ENCODE assay signal across 10 cellular contexts in the genomic region with DNA sequence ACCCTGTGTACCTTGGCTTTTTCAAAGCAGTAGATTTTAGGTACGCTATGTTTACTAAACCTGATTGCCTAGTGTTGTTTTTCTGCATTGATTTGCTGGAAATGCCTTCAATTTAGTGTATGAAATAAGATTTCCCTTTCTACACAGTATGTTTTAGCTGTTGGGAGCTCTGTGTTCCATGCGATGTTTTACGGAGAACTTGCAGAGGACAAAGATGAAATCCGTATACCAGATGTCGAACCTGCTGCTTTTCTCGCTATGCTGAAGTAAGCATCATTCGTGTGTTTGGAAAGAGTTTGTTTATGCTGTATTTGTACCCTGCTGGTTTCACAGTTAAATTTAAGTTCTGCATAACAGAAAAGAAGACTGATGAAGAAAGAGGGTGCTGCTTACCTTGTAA. TPM values are rescaled to one million over a fixed set of nuclear protein-coding genes. Genes with fewer than 3 reads are reported as not detected.
DNase-seq lines count a peak whose midpoint lies in the region; ATAC-seq and TF ChIP-seq lines count a peak whose summit lies in the region.
"Had no signal": no experiment of that assay in that cellular context is flagged by ENCODE, and none has a peak within 500 bp of the region (broad histone marks: within the 10 kb centered on the region; RNA-seq: fewer than 3 reads in every experiment).

No MANE protein-coding gene starts in this region.

- no peak overlapping the region for H3K27ac Mint-ChIP-seq in HFFc6
- H3K27ac Mint-ChIP-seq: activated naive CD8-positive, alpha-beta T cell treated with anti-CD3 and anti-CD28 coated beads, Interleukin-2, amount 10 ng/mL, durations not matched to agents 7 days and 5 days; effector memory CD8-positive, alpha-beta T cell; naive thymus-derived CD8-positive, alpha-beta T cell had no signal

- no peak overlapping the region for H2AFZ ChIP-seq in smooth muscle cell (ENCODE audit: low read depth)

- peaks cover 14% of the 10 kb centered on the region for H3F3A ChIP-seq in smooth muscle cell (ENCODE audit: low read depth)

- TF ChIP-seq CTCF in WERI-Rb-1 (IDR thresholded peaks at IDR 0.05; ENCODE audit: low read depth, low read length), result no peak
- no peak for TF ChIP-seq CTCF in smooth muscle cell (IDR thresholded peaks at IDR 0.05; ENCODE audit: borderline replicate concordance, insufficient read depth, poor library complexity, severe bottlenecking)
- TF ChIP-seq CTCF in HFFc6 (IDR thresholded peaks at IDR 0.05), result no peak

- DNase-seq in NCI-H146 treated with DMSO at 0.1 percent for 48 hours (lab: John Stamatoyannopoulos, UW; ENCODE audit: unreplicated experiment), result peak; percentile 49
- DNase-seq in WERI-Rb-1, result no peak
- DNase-seq in smooth muscle cell (lab: John Stamatoyannopoulos, UW; ENCODE audit: unreplicated experiment), result no peak
- no peak for DNase-seq in HFFc6
- DNase-seq: activated naive CD8-positive, alpha-beta T cell treated with anti-CD3 and anti-CD28 coated beads, Interleukin-2, amount 10 ng/mL, durations not matched to agents 7 days and 5 days; effector memory CD8-positive, alpha-beta T cell; naive thymus-derived CD8-positive, alpha-beta T cell had no signal

- H3K36me3 ChIP-seq in WERI-Rb-1 (peaks cover 16% of the 10 kb centered on the region), smooth muscle cell (ENCODE audit: low read depth) (peaks cover 5% of the 10 kb centered on the region)

- 90% methylated on average over 7 of the region's 7 CpGs for WGBS in smooth muscle cell (ENCODE audit: low lambda C conversion rate)

- H3K4me3 ChIP-seq in WERI-Rb-1 (ENCODE audit: low read depth, low read length) (peak overlapping the region; percentile 34), smooth muscle cell (peak overlapping the region; percentile 43)

- peaks cover 58% of the 10 kb centered on the region for H4K20me1 ChIP-seq in smooth muscle cell (ENCODE audit: low read depth)

- no peak overlapping the region for H3K9ac ChIP-seq in smooth muscle cell (ENCODE audit: low read depth)

- H3K27me3 Mint-ChIP-seq in HFFc6 (ENCODE audit: insufficient read depth), result no peaks in the 10 kb centered on the region
- H3K27me3 Mint-ChIP-seq: effector memory CD8-positive, alpha-beta T cell; naive thymus-derived CD8-positive, alpha-beta T cell had no signal

- H3K4me2 ChIP-seq in smooth muscle cell, result peak overlapping the region; percentile 79

- H3K27ac ChIP-seq in WERI-Rb-1 (peak overlapping the region; percentile 60), layer of hippocampus (ENCODE audit: low read depth, low read length) (peak overlapping the region; percentile 81), smooth muscle cell (ENCODE audit: low read depth) (peak overlapping the region; percentile 70)

- H3K9me3 ChIP-seq in WERI-Rb-1 (ENCODE audit: severe bottlenecking), result no peaks in the 10 kb centered on the region
- no peaks in the 10 kb centered on the region for H3K9me3 ChIP-seq in smooth muscle cell (replicated peaks; ENCODE audit: low read depth)

- H3K27me3 ChIP-seq in WERI-Rb-1 (ENCODE audit: insufficient read depth, low read depth, severe bottlenecking), result no peaks in the 10 kb centered on the region
- no peaks in the 10 kb centered on the region for H3K27me3 ChIP-seq in layer of hippocampus (ENCODE audit: control insufficient read depth, insufficient read depth, low read length)
- H3K27me3 ChIP-seq in smooth muscle cell (ENCODE audit: low read depth), result no peaks in the 10 kb centered on the region

- no peaks in the 10 kb centered on the region for H3K9me3 Mint-ChIP-seq in HFFc6
- H3K9me3 Mint-ChIP-seq: activated naive CD8-positive, alpha-beta T cell treated with anti-CD3 and anti-CD28 coated beads, Interleukin-2, amount 10 ng/mL, durations not matched to agents 7 days and 5 days; naive thymus-derived CD8-positive, alpha-beta T cell had no signal

- ATAC-seq in GM18502 (IDR thresholded peaks at IDR 0.05; ENCODE audit: poor library complexity, unreplicated experiment) (no peak), HG02885 (IDR thresholded peaks at IDR 0.05; ENCODE audit: poor library complexity, unreplicated experiment) (no peak)
- ATAC-seq: effector memory CD8-positive, alpha-beta T cell; naive thymus-derived CD8-positive, alpha-beta T cell had no signal

- H3K79me2 ChIP-seq in smooth muscle cell (ENCODE audit: low read depth), result peaks cover 96% of the 10 kb centered on the region

- H3K4me3 Mint-ChIP-seq in HFFc6, result no peak overlapping the region; the same call in 1 of the 2 replicates
- H3K4me3 Mint-ChIP-seq: activated naive CD8-positive, alpha-beta T cell treated with anti-CD3 and anti-CD28 coated beads, Interleukin-2, amount 10 ng/mL, durations not matched to agents 7 days and 5 days; effector memory CD8-positive, alpha-beta T cell had no signal

- H3K36me3 Mint-ChIP-seq in HFFc6 (ENCODE audit: low read depth), result peaks cover 15% of the 10 kb centered on the region
- H3K36me3 Mint-ChIP-seq: activated naive CD8-positive, alpha-beta T cell treated with anti-CD3 and anti-CD28 coated beads, Interleukin-2, amount 10 ng/mL, durations not matched to agents 7 days and 5 days; naive thymus-derived CD8-positive, alpha-beta T cell had no signal

- peaks cover 31% of the 10 kb centered on the region for H3K4me1 Mint-ChIP-seq in HFFc6 (ENCODE audit: low read depth)
- H3K4me1 Mint-ChIP-seq: activated naive CD8-positive, alpha-beta T cell treated with anti-CD3 and anti-CD28 coated beads, Interleukin-2, amount 10 ng/mL, durations not matched to agents 7 days and 5 days had no signal

- peaks cover 25% of the 10 kb centered on the region for H3K4me1 ChIP-seq in smooth muscle cell (ENCODE audit: low read depth)

RNA-seq across cellular contexts. Expression of gene BTBD3, which starts 1.9 kb away (rescaled TPM):
- total RNA-seq in smooth muscle cell, result 65.2 and 70.1 TPM in 2 replicates
- 17.5 and 18.2 TPM in 2 replicates for polyA plus RNA-seq in smooth muscle cell
- 10 to 100 TPM; 26.1 to 32.2 (median 29.5) TPM for total RNA-seq in HFFc6 (2021; fragmentation: NEBNext Ultra II Directional; extraction: Animal tissue kit (Norgen Biotek cat#: 25700))
